ENCODE assay signal across 18 cellular contexts in the genomic region with DNA sequence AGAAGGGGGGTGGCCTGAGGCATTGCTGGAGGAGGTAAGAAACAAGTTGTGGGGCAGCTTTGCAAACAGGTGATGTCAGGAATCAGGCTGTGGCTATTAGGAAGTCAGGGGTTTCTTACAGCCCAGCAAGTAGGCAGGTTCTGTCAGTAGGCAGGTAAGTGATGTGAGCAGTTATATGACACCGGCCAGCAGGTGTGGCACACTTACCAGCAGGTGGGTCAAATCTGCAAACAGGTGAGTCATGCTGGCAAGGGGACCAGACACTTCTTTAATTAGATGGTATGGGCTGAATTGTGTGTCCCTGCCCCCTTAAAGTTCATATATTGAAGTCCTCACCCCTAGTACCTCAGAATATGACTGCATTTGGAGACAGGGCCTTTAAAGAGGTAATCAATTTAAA. TPM values are rescaled to one million over a fixed set of nuclear protein-coding genes. Genes with fewer than 3 reads are reported as not detected.
A peak's percentile ranks its signal among the peaks of the same experiment; 100 is the strongest.
DNase-seq lines count a peak whose midpoint lies in the region; ATAC-seq and FAIRE-seq lines count a peak whose summit lies in the region.
"Had no signal": no experiment of that assay in that cellular context is flagged by ENCODE, and none has a peak within 500 bp of the region (broad histone marks: within the 10 kb centered on the region; RNA-seq: fewer than 3 reads in every experiment).

No MANE protein-coding gene starts in this region.

- no peak for ATAC-seq in HG03108 (IDR thresholded peaks at IDR 0.05; ENCODE audit: unreplicated experiment)

- DNase-seq in DMS53 (lab: John Stamatoyannopoulos, UW) (peak; percentile 97), NCI-H1417 (lab: John Stamatoyannopoulos, UW) (peak; percentile 72 to 90 (median 77)), NCI-H69 (lab: John Stamatoyannopoulos, UW) (peak; percentile 96), iPS-NIHi11 (ENCODE audit: low spot score) (peak; percentile 68), GM19239 (ENCODE audit: insufficient read length, low spot score) (no peak), SHP77 (lab: John Stamatoyannopoulos, UW) (no peak), G401 (ENCODE audit: low spot score) (no peak)
- DNase-seq: activated CD8-positive, alpha-beta memory T cell treated with anti-CD3 and anti-CD28 coated beads for 24 hours; activated gamma-delta T cell; cortex of kidney; erythroblast; GM23248; islet precursor cell; MM.1S; nucleus accumbens; stimulated activated CD4-positive, alpha-beta T cell treated with anti-CD3 and anti-CD28 coated beads, Interleukin-4, amount 100 ng/mL, for 4 hours had no signal

- in situ Hi-C loops in G401 (cut with HindIII; ENCODE audit: low sequenced_read_pairs) = no loop called here

- no peak for FAIRE-seq in GM19239 (lab: Jason Lieb, UNC)

RNA-seq across cellular contexts. Expression of a gene that starts 16.4 kb away (rescaled TPM):
- total RNA-seq in G401 (2014; rRNA removed; shearing (Covaris generic)) = not detected in 2 replicates

RNA-seq across cellular contexts. Expression of a gene that starts 57.4 kb away (rescaled TPM):
- not detected in 2 replicates for total RNA-seq in G401 (2014; rRNA removed; shearing (Covaris generic))
- total RNA-seq: glomerular endothelial cell, GM23248 had no signal

Comparison
In these comparisons a context has a peak if more than half of its experiments do, and no peak if none do; other contexts are left out.
1. DNase-seq: peak in DMS53 (single experiment), NCI-H1417 (3 of 3), NCI-H69 (single experiment) and iPS-NIHi11 (single experiment); none in GM19239 (single experiment), SHP77 (0 of 2) and G401 (single experiment).